Comparison of ENCODE assay signal across 40 cellular contexts in the genomic region with DNA sequence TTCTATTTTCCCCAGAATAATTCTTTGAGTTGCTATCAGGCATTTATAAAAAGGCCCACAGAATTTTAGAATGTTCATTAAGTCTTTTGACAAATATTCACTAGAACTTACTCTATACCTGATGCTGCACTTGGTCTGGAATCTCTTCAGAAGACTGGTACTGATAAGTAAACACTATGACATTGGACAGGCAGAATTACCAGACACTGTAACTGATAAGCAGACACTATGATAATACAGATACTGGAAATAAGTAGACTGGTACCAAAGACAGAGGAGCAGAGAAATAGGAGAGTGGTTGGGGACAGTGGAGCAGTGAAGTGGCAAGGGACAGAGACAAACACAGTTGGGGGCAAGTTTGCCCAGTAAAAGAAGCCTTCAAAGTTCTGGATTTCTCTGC. TPM values are rescaled to one million over a fixed set of nuclear protein-coding genes. Genes with fewer than 3 reads are reported as not detected.
"Had no signal": no experiment of that assay in that cellular context is flagged by ENCODE, and none has a peak within 500 bp of the region (broad histone marks: within the 10 kb centered on the region; RNA-seq: fewer than 3 reads in every experiment).

No MANE protein-coding gene starts in this region.

- DNase-seq: activated CD4-positive, alpha-beta memory T cell treated with anti-CD3 and anti-CD28 coated beads for 36 hours; activated CD4-positive, alpha-beta T cell treated with anti-CD3 and anti-CD28 coated beads for 1 hour; activated CD4-positive, alpha-beta T cell treated with anti-CD3 and anti-CD28 coated beads for 36 hours; activated CD4-positive, alpha-beta T cell treated with anti-CD3 and anti-CD28 coated beads for 48 hours; activated CD4-positive, alpha-beta T cell treated with anti-CD3 and anti-CD28 coated beads, Interleukin-2, amount 10 ng/mL, durations not matched to agents 7 days and 5 days; activated CD4-positive, CD25-positive, alpha-beta regulatory T cell; activated CD8-positive, alpha-beta memory T cell treated with anti-CD3 and anti-CD28 coated beads, Interleukin-2, amount 50 U/mL, for 4 hours; activated CD8-positive, alpha-beta T cell treated with anti-CD3 and anti-CD28 coated beads for 36 hours; activated effector memory CD4-positive, alpha-beta T cell treated with Interleukin-2 at 50 U/mL for 16 hours; activated gamma-delta T cell; activated naive CD4-positive, alpha-beta T cell treated with anti-CD3 and anti-CD28 coated beads, Interleukin-2, amount 10 ng/mL, durations not matched to agents 7 days and 5 days; activated naive CD4-positive, alpha-beta T cell treated with Interleukin-2 at 50 U/mL for 16 hours; activated naive CD8-positive, alpha-beta T cell treated with anti-CD3 and anti-CD28 coated beads, Interleukin-2, amount 10 ng/mL, durations not matched to agents 7 days and 5 days; activated naive CD8-positive, alpha-beta T cell treated with anti-CD3 and anti-CD28 coated beads, Interleukin-2, amount 50 U/mL, for 24 hours; activated T-cell treated with anti-CD3 and anti-CD28 coated beads for 4 hours; activated T-cell treated with anti-CD3 and anti-CD28 coated beads, Interleukin-2, amount 50 U/mL, for 1 hour; activated T-cell treated with anti-CD3 and anti-CD28 coated beads, Interleukin-2, amount 50 U/mL, for 4 hours; activated T-cell treated with anti-CD3 and anti-CD28 coated beads, Interleukin-2, amount 50 U/mL, for 72 hours; amygdala; anterior cingulate cortex; caudate nucleus; cerebellar nuclear complex; T-helper 1 cell; T-helper 2 cell; T-helper 9 cell; WERI-Rb-1 had no signal

- H3K9me3 ChIP-seq: ascending aorta had no signal

- H3K27me3 Mint-ChIP-seq: central memory CD8-positive, alpha-beta T cell had no signal

- H3K27ac ChIP-seq: ascending aorta, cardiac muscle cell, WERI-Rb-1 had no signal

- H3K9me3 Mint-ChIP-seq: activated CD4-positive, alpha-beta memory T cell treated with anti-CD3 and anti-CD28 coated beads for 36 hours; activated CD4-positive, alpha-beta T cell treated with anti-CD3 and anti-CD28 coated beads, Interleukin-2, amount 10 ng/mL, durations not matched to agents 7 days and 5 days; activated CD8-positive, alpha-beta T cell treated with anti-CD3 and anti-CD28 coated beads for 36 hours; activated naive CD4-positive, alpha-beta T cell treated with anti-CD3 and anti-CD28 coated beads, Interleukin-2, amount 10 ng/mL, durations not matched to agents 7 days and 5 days; activated naive CD4-positive, alpha-beta T cell treated with anti-CD3 and anti-CD28 coated beads, Interleukin-2, amount 50 U/mL, for 24 hours; activated naive CD8-positive, alpha-beta T cell treated with anti-CD3 and anti-CD28 coated beads, Interleukin-2, amount 10 ng/mL, durations not matched to agents 7 days and 5 days; activated naive CD8-positive, alpha-beta T cell treated with anti-CD3 and anti-CD28 coated beads, Interleukin-2, amount 50 U/mL, for 24 hours; activated T-cell treated with anti-CD3 and anti-CD28 coated beads, Interleukin-2, amount 50 U/mL, for 4 hours; activated T-cell treated with anti-CD3 and anti-CD28 coated beads, Interleukin-2, amount 50 U/mL, for 72 hours; activated T-helper 2 cell treated with anti-CD3 and anti-CD28 coated beads, Interferon-gamma antibody, Interleukin-2, Interleukin-4, amounts not matched to agents 10 μg/mL and 5 μg/mL and 100 μg/mL, durations not matched to agents 14 hours and 24 hours and 36 hours; brain; central memory CD8-positive, alpha-beta T cell; T-helper 1 cell treated with Interleukin-12 subunit alpha and Interleukin-12 subunit beta and Interleukin-4 antibody, amounts not matched to agents 30 μg/mL and 1 μg/mL, for 36 hours; T-helper 2 cell treated with Interferon-gamma antibody and Interleukin-4, amounts not matched to agents 5 μg/mL and 100 μg/mL, for 36 hours; WTC11 had no signal

- FAIRE-seq: bronchial epithelial cell, TTC549 had no signal

- H3K4me3 ChIP-seq: ascending aorta, cardiac muscle cell had no signal

- H3K36me3 ChIP-seq: ascending aorta, cardiac muscle cell, WERI-Rb-1 had no signal

- ATAC-seq: activated CD4-positive, alpha-beta T cell treated with anti-CD3 and anti-CD28 coated beads for 36 hours; activated CD4-positive, CD25-positive, alpha-beta regulatory T cell treated with anti-CD3 and anti-CD28 coated beads, Interleukin-2, amount 50 U/mL, for 24 hours; activated CD8-positive, alpha-beta T cell treated with anti-CD3 and anti-CD28 coated beads for 36 hours; activated naive CD8-positive, alpha-beta T cell treated with anti-CD3 and anti-CD28 coated beads, Interleukin-2, amount 50 U/mL, for 24 hours; activated T-cell treated with anti-CD3 and anti-CD28 coated beads, Interleukin-2, amount 50 U/mL, for 4 hours; activated T-cell treated with anti-CD3 and anti-CD28 coated beads, Interleukin-2, amount 50 U/mL, for 72 hours; WTC11 had no signal

- H3K4me1 Mint-ChIP-seq: activated CD4-positive, alpha-beta T cell treated with anti-CD3 and anti-CD28 coated beads for 36 hours; activated CD4-positive, alpha-beta T cell treated with anti-CD3 and anti-CD28 coated beads, Interleukin-2, amount 10 ng/mL, durations not matched to agents 7 days and 5 days; activated naive CD4-positive, alpha-beta T cell treated with anti-CD3 and anti-CD28 coated beads, Interleukin-2, amount 50 U/mL, for 24 hours; activated naive CD8-positive, alpha-beta T cell treated with anti-CD3 and anti-CD28 coated beads, Interleukin-2, amount 50 U/mL, for 24 hours; central memory CD8-positive, alpha-beta T cell; WTC11 had no signal

- H3K4me3 Mint-ChIP-seq: activated CD4-positive, alpha-beta memory T cell treated with anti-CD3 and anti-CD28 coated beads for 36 hours; activated CD4-positive, alpha-beta T cell treated with anti-CD3 and anti-CD28 coated beads for 36 hours; activated CD4-positive, alpha-beta T cell treated with anti-CD3 and anti-CD28 coated beads, Interleukin-2, amount 10 ng/mL, durations not matched to agents 7 days and 5 days; activated CD8-positive, alpha-beta T cell treated with anti-CD3 and anti-CD28 coated beads for 36 hours; activated naive CD4-positive, alpha-beta T cell treated with anti-CD3 and anti-CD28 coated beads, Interleukin-2, amount 10 ng/mL, durations not matched to agents 7 days and 5 days; activated naive CD4-positive, alpha-beta T cell treated with anti-CD3 and anti-CD28 coated beads, Interleukin-2, amount 50 U/mL, for 24 hours; activated naive CD8-positive, alpha-beta T cell; activated naive CD8-positive, alpha-beta T cell treated with anti-CD3 and anti-CD28 coated beads, Interleukin-2, amount 10 ng/mL, durations not matched to agents 7 days and 5 days; activated naive CD8-positive, alpha-beta T cell treated with anti-CD3 and anti-CD28 coated beads, Interleukin-2, amount 50 U/mL, for 24 hours; activated T-cell treated with anti-CD3 and anti-CD28 coated beads, Interleukin-2, amount 50 U/mL, for 4 hours; activated T-cell treated with anti-CD3 and anti-CD28 coated beads, Interleukin-2, amount 50 U/mL, for 72 hours; brain; central memory CD8-positive, alpha-beta T cell; T-helper 1 cell treated with Interleukin-12 subunit alpha and Interleukin-12 subunit beta and Interleukin-4 antibody, amounts not matched to agents 30 μg/mL and 1 μg/mL, for 36 hours; T-helper 2 cell treated with Interferon-gamma antibody and Interleukin-4, amounts not matched to agents 5 μg/mL and 100 μg/mL, for 36 hours; WTC11 had no signal

- H3K27me3 ChIP-seq: ascending aorta, cardiac muscle cell had no signal

- H3K4me1 ChIP-seq: ascending aorta had no signal

- H3K27ac Mint-ChIP-seq: activated CD4-positive, alpha-beta memory T cell treated with anti-CD3 and anti-CD28 coated beads for 36 hours; activated CD4-positive, alpha-beta T cell treated with anti-CD3 and anti-CD28 coated beads for 36 hours; activated CD4-positive, alpha-beta T cell treated with anti-CD3 and anti-CD28 coated beads, Interleukin-2, amount 10 ng/mL, durations not matched to agents 7 days and 5 days; activated CD8-positive, alpha-beta T cell treated with anti-CD3 and anti-CD28 coated beads for 36 hours; activated naive CD4-positive, alpha-beta T cell treated with anti-CD3 and anti-CD28 coated beads, Interleukin-2, amount 10 ng/mL, durations not matched to agents 7 days and 5 days; activated naive CD4-positive, alpha-beta T cell treated with anti-CD3 and anti-CD28 coated beads, Interleukin-2, amount 50 U/mL, for 24 hours; activated naive CD8-positive, alpha-beta T cell; activated naive CD8-positive, alpha-beta T cell treated with anti-CD3 and anti-CD28 coated beads, Interleukin-2, amount 10 ng/mL, durations not matched to agents 7 days and 5 days; activated naive CD8-positive, alpha-beta T cell treated with anti-CD3 and anti-CD28 coated beads, Interleukin-2, amount 50 U/mL, for 24 hours; activated T-cell treated with anti-CD3 and anti-CD28 coated beads, Interleukin-2, amount 50 U/mL, for 72 hours; activated T-helper 2 cell treated with anti-CD3 and anti-CD28 coated beads, Interferon-gamma antibody, Interleukin-2, Interleukin-4, amounts not matched to agents 10 μg/mL and 5 μg/mL and 100 μg/mL, durations not matched to agents 14 hours and 24 hours and 36 hours; T-helper 1 cell treated with Interleukin-12 subunit alpha and Interleukin-12 subunit beta and Interleukin-4 antibody, amounts not matched to agents 30 μg/mL and 1 μg/mL, for 36 hours; T-helper 2 cell treated with Interferon-gamma antibody and Interleukin-4, amounts not matched to agents 5 μg/mL and 100 μg/mL, for 36 hours; WTC11 had no signal

- H3K36me3 Mint-ChIP-seq: activated CD4-positive, alpha-beta memory T cell treated with anti-CD3 and anti-CD28 coated beads for 36 hours; activated naive CD4-positive, alpha-beta T cell treated with anti-CD3 and anti-CD28 coated beads, Interleukin-2, amount 10 ng/mL, durations not matched to agents 7 days and 5 days; activated naive CD4-positive, alpha-beta T cell treated with anti-CD3 and anti-CD28 coated beads, Interleukin-2, amount 50 U/mL, for 24 hours; activated naive CD8-positive, alpha-beta T cell; brain; WTC11 had no signal

RNA-seq across cellular contexts. Expression of gene DPT, which starts 8.2 kb away (rescaled TPM):
- total RNA-seq: activated CD4-positive, alpha-beta memory T cell treated with anti-CD3 and anti-CD28 coated beads for 36 hours; activated CD4-positive, alpha-beta T cell treated with anti-CD3 and anti-CD28 coated beads for 36 hours; activated CD4-positive, alpha-beta T cell treated with anti-CD3 and anti-CD28 coated beads, Interleukin-2, amount 10 ng/mL, durations not matched to agents 7 days and 5 days; activated CD8-positive, alpha-beta memory T cell treated with anti-CD3 and anti-CD28 coated beads for 36 hours; activated CD8-positive, alpha-beta T cell treated with anti-CD3 and anti-CD28 coated beads for 36 hours; activated naive CD8-positive, alpha-beta T cell treated with anti-CD3 and anti-CD28 coated beads, Interleukin-2, amount 10 ng/mL, durations not matched to agents 7 days and 5 days; activated T-cell treated with anti-CD3 and anti-CD28 coated beads, Interleukin-2, amount 50 U/mL, for 4 hours; activated T-cell treated with anti-CD3 and anti-CD28 coated beads, Interleukin-2, amount 50 U/mL, for 72 hours; activated T-helper 2 cell treated with anti-CD3 and anti-CD28 coated beads, Interferon-gamma antibody, Interleukin-2, Interleukin-4, amounts not matched to agents 10 μg/mL and 5 μg/mL and 100 μg/mL, durations not matched to agents 14 hours and 24 hours and 36 hours; bronchial epithelial cell; cardiac muscle cell; WTC11 had no signal
- polyA plus RNA-seq: cardiac muscle cell had no signal
